In the genomic region with DNA sequence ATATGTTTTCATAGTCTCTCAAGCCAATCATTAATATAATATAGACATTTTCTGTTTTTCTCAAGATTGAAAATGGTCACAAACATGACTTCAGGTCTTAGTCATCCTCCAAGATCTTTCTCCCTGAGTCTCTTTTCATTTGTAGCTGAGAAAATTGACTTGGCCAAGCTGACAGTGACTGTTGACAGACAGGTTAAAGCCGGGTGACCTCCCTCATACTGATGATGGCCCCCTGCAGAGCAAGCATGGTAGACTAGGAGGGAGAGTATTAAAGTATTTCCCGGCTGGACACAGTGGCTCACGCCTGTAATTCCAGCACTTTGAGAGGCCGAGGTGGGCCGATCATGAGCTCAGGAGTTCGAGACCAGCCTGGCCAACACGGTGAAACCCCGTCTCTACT, we compare ENCODE assay signal across 17 cellular contexts. TPM values are rescaled to one million over a fixed set of nuclear protein-coding genes. Genes with fewer than 3 reads are reported as not detected.
DNase-seq lines count a peak whose midpoint lies in the region; ATAC-seq and TF ChIP-seq lines count a peak whose summit lies in the region.
"Had no signal": no experiment of that assay in that cellular context is flagged by ENCODE, and none has a peak within 500 bp of the region (broad histone marks: within the 10 kb centered on the region; RNA-seq: fewer than 3 reads in every experiment).

No MANE protein-coding gene starts in this region.

- WGBS in SK-N-SH (ENCODE audit: low lambda C conversion rate), result 96% methylated on average over 8 of the region's 8 CpGs

- no peaks in the 10 kb centered on the region for H3K79me2 ChIP-seq in SK-N-SH (ENCODE audit: insufficient read depth)

- TF ChIP-seq RAD21 in SK-N-SH (IDR thresholded peaks at IDR 0.05; ENCODE audit: low read length), result no peak

- peaks cover 12% of the 10 kb centered on the region for H3K27me3 Mint-ChIP-seq in activated CD8-positive, alpha-beta memory T cell treated with anti-CD3 and anti-CD28 coated beads, Interleukin-2, amount 10 ng/mL, durations not matched to agents 7 days and 5 days
- H3K27me3 Mint-ChIP-seq in osteocyte (ENCODE audit: unreplicated experiment), result peaks cover 2% of the 10 kb centered on the region

- no peaks in the 10 kb centered on the region for H4K20me1 ChIP-seq in SK-N-SH (ENCODE audit: insufficient read depth)

- H3K4me3 ChIP-seq in choroid plexus epithelial cell (ENCODE audit: low read depth, low read length), result no peak overlapping the region
- no peak overlapping the region for H3K4me3 ChIP-seq in SK-N-SH (ENCODE audit: low read depth in 2 of 2, low read length in 1 of 2)
- H3K4me3 ChIP-seq: BLaER1 treated with 17β-estradiol and CSF1 and Interleukin-3, amounts not matched to agents 10 nM and 100 nM had no signal

- POLR2A ChIA-PET in SK-N-SH (lab: Yijun Ruan, JAX), result no interaction called here

- TF ChIP-seq EP300 in SK-N-SH (IDR thresholded peaks at IDR 0.05; ENCODE audit: borderline replicate concordance in 1 of 2, low read depth in 1 of 2, low read length in 1 of 2), result no peak

- no peaks in the 10 kb centered on the region for H3K36me3 ChIP-seq in SK-N-SH (replicated peaks in 1 of 2; ENCODE audit: control insufficient read depth in 1 of 2, insufficient read depth in 2 of 2, low read length in 1 of 2)
- H3K36me3 ChIP-seq: BLaER1 treated with 17β-estradiol and CSF1 and Interleukin-3, amounts not matched to agents 10 nM and 100 nM had no signal

- no peak for TF ChIP-seq CTCF in choroid plexus epithelial cell (conservative IDR thresholded peaks at IDR 0.05; ENCODE audit: low read depth, low read length)
- TF ChIP-seq CTCF in osteocyte (IDR thresholded peaks at IDR 0.05), result no peak
- TF ChIP-seq CTCF in SK-N-SH (IDR thresholded peaks at IDR 0.05), result no peak

- no peak for ATAC-seq in activated CD8-positive, alpha-beta memory T cell treated with anti-CD3 and anti-CD28 coated beads, Interleukin-2, amount 10 ng/mL, durations not matched to agents 7 days and 5 days
- ATAC-seq: CD8-positive, alpha-beta T cell had no signal

- H3K9me3 Mint-ChIP-seq in activated CD8-positive, alpha-beta memory T cell treated with anti-CD3 and anti-CD28 coated beads, Interleukin-2, amount 10 ng/mL, durations not matched to agents 7 days and 5 days (ENCODE audit: low read depth), result peaks cover 6% of the 10 kb centered on the region
- H3K9me3 Mint-ChIP-seq in osteocyte (ENCODE audit: unreplicated experiment), result no peaks in the 10 kb centered on the region
- H3K9me3 Mint-ChIP-seq: CD8-positive, alpha-beta T cell; H9 had no signal

- no peak overlapping the region for H3K9ac ChIP-seq in SK-N-SH
- H3K9ac ChIP-seq: BLaER1 treated with 17β-estradiol and CSF1 and Interleukin-3, amounts not matched to agents 10 nM and 100 nM had no signal

- DNase-seq in activated CD8-positive, alpha-beta memory T cell treated with anti-CD3 and anti-CD28 coated beads, Interleukin-2, amount 50 U/mL, for 48 hours, result peak; percentile 22
- DNase-seq in activated CD8-positive, alpha-beta memory T cell treated with anti-CD3 and anti-CD28 coated beads, Interleukin-2, amount 10 ng/mL, durations not matched to agents 7 days and 5 days, result no peak
- DNase-seq in NCI-H69 (lab: John Stamatoyannopoulos, UW) (peak; percentile 19), choroid plexus epithelial cell (ENCODE audit: low read depth) (peak; percentile 56), osteocyte (ENCODE audit: extremely low spot score, unreplicated experiment) (peak; percentile 46), SKM-1 treated with dmso at 0.1 percent for 144 hours (lab: John Stamatoyannopoulos, UW; ENCODE audit: unreplicated experiment) (no peak), SK-N-SH (no peak)
- DNase-seq: 8988T, DMS 273 treated with DMSO at 0.1 percent for 48 hours, DMS53, EL, GOT3, H9, IMR-90 had no signal

- no peaks in the 10 kb centered on the region for H3K9me2 ChIP-seq in SK-N-SH

- H2AFZ ChIP-seq in SK-N-SH (ENCODE audit: low read depth), result no peak overlapping the region

- peaks cover 16% of the 10 kb centered on the region for H3K4me1 Mint-ChIP-seq in activated CD8-positive, alpha-beta memory T cell treated with anti-CD3 and anti-CD28 coated beads, Interleukin-2, amount 10 ng/mL, durations not matched to agents 7 days and 5 days
- no peaks in the 10 kb centered on the region for H3K4me1 Mint-ChIP-seq in osteocyte (ENCODE audit: unreplicated experiment)
- H3K4me1 Mint-ChIP-seq: B cell had no signal

- H3K27ac Mint-ChIP-seq in activated CD8-positive, alpha-beta memory T cell treated with anti-CD3 and anti-CD28 coated beads, Interleukin-2, amount 10 ng/mL, durations not matched to agents 7 days and 5 days, result no peak overlapping the region
- no peak overlapping the region for H3K27ac Mint-ChIP-seq in osteocyte (ENCODE audit: unreplicated experiment)
- H3K27ac Mint-ChIP-seq: B cell; CD8-positive, alpha-beta T cell; H9 had no signal

- no peaks in the 10 kb centered on the region for H3K4me1 ChIP-seq in SK-N-SH (ENCODE audit: control insufficient read depth in 1 of 2, insufficient read depth in 2 of 2, low read depth in 1 of 2, low read length in 1 of 2)
- H3K4me1 ChIP-seq: BLaER1 treated with 17β-estradiol and CSF1 and Interleukin-3, amounts not matched to agents 10 nM and 100 nM had no signal

- no peaks in the 10 kb centered on the region for H3K9me3 ChIP-seq in SK-N-SH

- CTCF ChIA-PET in activated CD8-positive, alpha-beta memory T cell treated with anti-CD3 and anti-CD28 coated beads, Interleukin-2, amount 10 ng/mL, durations not matched to agents 7 days and 5 days (lab: Charles Lee), result interaction anchor here (0.9 kb wide), 1 partner anchor 24 kb away, joined by 3 read pairs; no protein-coding TSS in a partner anchor
- CTCF ChIA-PET in SK-N-SH (lab: Yijun Ruan, JAX), result interaction anchor here (1.0 kb wide), 1 partner anchor 390 kb away, joined by 3 read pairs; no protein-coding TSS in a partner anchor

- H3K4me3 Mint-ChIP-seq in activated CD8-positive, alpha-beta memory T cell treated with anti-CD3 and anti-CD28 coated beads, Interleukin-2, amount 10 ng/mL, durations not matched to agents 7 days and 5 days, result no peak overlapping the region
- no peak overlapping the region for H3K4me3 Mint-ChIP-seq in osteocyte (ENCODE audit: unreplicated experiment)
- H3K4me3 Mint-ChIP-seq: B cell; CD8-positive, alpha-beta T cell; H9 had no signal

- peaks cover 2% of the 10 kb centered on the region for H3K36me3 Mint-ChIP-seq in activated CD8-positive, alpha-beta memory T cell treated with anti-CD3 and anti-CD28 coated beads, Interleukin-2, amount 10 ng/mL, durations not matched to agents 7 days and 5 days
- H3K36me3 Mint-ChIP-seq in osteocyte (ENCODE audit: unreplicated experiment), result no peaks in the 10 kb centered on the region
- H3K36me3 Mint-ChIP-seq: CD8-positive, alpha-beta T cell had no signal

- no peak overlapping the region for H3K4me2 ChIP-seq in SK-N-SH
- H3K4me2 ChIP-seq: BLaER1 treated with 17β-estradiol and CSF1 and Interleukin-3, amounts not matched to agents 10 nM and 100 nM had no signal

- H3K27me3 ChIP-seq in SK-N-SH (ENCODE audit: insufficient read depth), result no peaks in the 10 kb centered on the region

- no peak overlapping the region for H3K27ac ChIP-seq in SK-N-SH (ENCODE audit: low read depth in 2 of 2, low read length in 1 of 2)
- H3K27ac ChIP-seq: BLaER1 treated with 17β-estradiol and CSF1 and Interleukin-3, amounts not matched to agents 10 nM and 100 nM had no signal

- H3F3A ChIP-seq in SK-N-SH (replicated peaks; ENCODE audit: insufficient read depth), result no peaks in the 10 kb centered on the region

TF ChIP-seq in SK-N-SH, 30 proteins besides CTCF, POLR2A, EP300 and RAD21 (continues in another document):
- TF ChIP-seq, protein P1, sequence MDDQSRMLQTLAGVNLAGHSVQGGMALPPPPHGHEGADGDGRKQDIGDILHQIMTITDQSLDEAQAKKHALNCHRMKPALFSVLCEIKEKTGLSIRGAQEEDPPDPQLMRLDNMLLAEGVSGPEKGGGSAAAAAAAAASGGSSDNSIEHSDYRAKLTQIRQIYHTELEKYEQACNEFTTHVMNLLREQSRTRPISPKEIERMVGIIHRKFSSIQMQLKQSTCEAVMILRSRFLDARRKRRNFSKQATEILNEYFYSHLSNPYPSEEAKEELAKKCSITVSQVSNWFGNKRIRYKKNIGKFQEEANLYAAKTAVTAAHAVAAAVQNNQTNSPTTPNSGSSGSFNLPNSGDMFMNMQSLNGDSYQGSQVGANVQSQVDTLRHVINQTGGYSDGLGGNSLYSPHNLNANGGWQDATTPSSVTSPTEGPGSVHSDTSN (IDR thresholded peaks at IDR 0.05), result no peak
- TF ChIP-seq YY1 (IDR thresholded peaks at IDR 0.05; ENCODE audit: low read depth) (no peak), GATA2 (CRISPR knock-in tag; IDR thresholded peaks at IDR 0.05) (no peak), POLR2AphosphoS5 (IDR thresholded peaks at IDR 0.05; ENCODE audit: low read depth, low read length) (no peak), RCOR1 (IDR thresholded peaks at IDR 0.05; ENCODE audit: low read length) (no peak), MXI1 (IDR thresholded peaks at IDR 0.05; ENCODE audit: low read depth, low read length) (no peak)
- TF ChIP-seq, protein P2, sequence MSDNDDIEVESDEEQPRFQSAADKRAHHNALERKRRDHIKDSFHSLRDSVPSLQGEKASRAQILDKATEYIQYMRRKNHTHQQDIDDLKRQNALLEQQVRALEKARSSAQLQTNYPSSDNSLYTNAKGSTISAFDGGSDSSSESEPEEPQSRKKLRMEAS (IDR thresholded peaks at IDR 0.05; ENCODE audit: low read depth), result no peak

RNA-seq across cellular contexts. Expression of gene KIAA1614, which starts 6.8 kb away (rescaled TPM):
- under 1 TPM; 0.07 to 0.12 TPM for total RNA-seq in activated CD8-positive, alpha-beta memory T cell treated with anti-CD3 and anti-CD28 coated beads, Interleukin-2, amount 10 ng/mL, durations not matched to agents 7 days and 5 days
- total RNA-seq in osteocyte, result 6.6 and 8.4 TPM in 2 replicates
- polyA plus RNA-seq in SK-N-SH (2012; rRNA removed), result 1.1 and 1.2 TPM in 2 replicates
- polyA plus RNA-seq in SK-N-SH (2012; cell fraction: cytosol; rRNA removed), result 0.80 and 1.4 TPM in 2 replicates
- 3.0 and 3.7 TPM in 2 replicates for polyA plus RNA-seq in SK-N-SH (2012; cell fraction: nucleus; rRNA removed)

Comparison
In these comparisons a context has a peak if more than half of its experiments do, and no peak if none do; other contexts are left out.
1. DNase-seq: peak in activated CD8-positive, alpha-beta memory T cell treated with anti-CD3 and anti-CD28 coated beads, Interleukin-2, amount 50 U/mL, for 48 hours (single experiment), NCI-H69 (single experiment), choroid plexus epithelial cell (single experiment) and osteocyte (single experiment); none in activated CD8-positive, alpha-beta memory T cell treated with anti-CD3 and anti-CD28 coated beads, Interleukin-2, amount 10 ng/mL, durations not matched to agents 7 days and 5 days (single experiment), SKM-1 treated with dmso at 0.1 percent for 144 hours (single experiment) and SK-N-SH (single experiment).